In the genomic region with DNA sequence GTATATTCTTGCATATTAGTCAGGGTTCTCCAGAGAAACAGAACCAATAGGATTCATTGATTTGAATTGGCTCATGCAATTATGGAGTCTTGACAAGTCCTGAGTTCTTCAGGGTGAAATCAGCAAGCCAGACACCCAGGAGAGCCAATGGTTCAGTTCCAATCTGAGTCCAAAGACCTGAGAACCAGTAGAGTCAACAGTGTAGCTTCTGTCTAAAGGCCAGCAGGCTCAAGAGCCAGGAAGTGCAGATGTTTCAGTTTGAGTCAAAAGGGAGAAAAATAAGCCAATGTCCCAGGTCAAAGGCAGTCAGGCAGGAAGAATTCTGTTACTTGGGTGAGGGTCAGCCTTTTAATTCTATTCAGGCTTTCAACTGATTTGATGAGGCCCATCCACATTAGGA, we compare ENCODE assay signal across 17 cellular contexts. TPM values are rescaled to one million over a fixed set of nuclear protein-coding genes. Genes with fewer than 3 reads are reported as not detected.
DNase-seq lines count a peak whose midpoint lies in the region; ATAC-seq lines count a peak whose summit lies in the region.
"Had no signal": no experiment of that assay in that cellular context is flagged by ENCODE, and none has a peak within 500 bp of the region (broad histone marks: within the 10 kb centered on the region; RNA-seq: fewer than 3 reads in every experiment).

No MANE protein-coding gene starts in this region.

- H3K27ac ChIP-seq in mesendoderm (ENCODE audit: low read depth, low read length), result no peak overlapping the region
- H3K27ac ChIP-seq: pancreas, transverse colon, VCaP had no signal

- no peak overlapping the region for H3K4me3 Mint-ChIP-seq in activated CD8-positive, alpha-beta memory T cell treated with anti-CD3 and anti-CD28 coated beads, Interleukin-2, amount 10 ng/mL, durations not matched to agents 7 days and 5 days
- H3K4me3 Mint-ChIP-seq: memory B cell had no signal

- H3K23ac ChIP-seq in mesendoderm (ENCODE audit: low read length), result no peak overlapping the region

- no peaks in the 10 kb centered on the region for H3K79me1 ChIP-seq in mesendoderm (ENCODE audit: low read length)

- H3K36me3 Mint-ChIP-seq in activated CD8-positive, alpha-beta memory T cell treated with anti-CD3 and anti-CD28 coated beads, Interleukin-2, amount 10 ng/mL, durations not matched to agents 7 days and 5 days, result peaks cover 10% of the 10 kb centered on the region

- H3K4me1 ChIP-seq in mesendoderm (ENCODE audit: control insufficient read depth, low read depth, low read length), result no peaks in the 10 kb centered on the region
- H3K4me1 ChIP-seq: pancreas, transverse colon had no signal

- in situ Hi-C loops in KBM-7 (cut with MboI; ENCODE audit: low pct_unique_long_range_greater_than_20kb, low sequenced_read_pairs), result no loop called here

- H3K27me3 ChIP-seq in mesendoderm (ENCODE audit: insufficient read depth, low read length, poor library complexity), result no peaks in the 10 kb centered on the region
- H3K27me3 ChIP-seq: pancreas, transverse colon had no signal

- no peak overlapping the region for H2BK15ac ChIP-seq in mesendoderm (replicated peaks; ENCODE audit: low read depth)

- H3K4me1 Mint-ChIP-seq in activated CD8-positive, alpha-beta memory T cell treated with anti-CD3 and anti-CD28 coated beads, Interleukin-2, amount 10 ng/mL, durations not matched to agents 7 days and 5 days, result peaks cover 4% of the 10 kb centered on the region
- H3K4me1 Mint-ChIP-seq: memory B cell had no signal

- no peak overlapping the region for H2AK5ac ChIP-seq in mesendoderm (ENCODE audit: low read length)

- H3K9ac ChIP-seq in mesendoderm (ENCODE audit: low read length), result no peak overlapping the region
- H3K9ac ChIP-seq: SK-N-SH had no signal

- H3K27ac Mint-ChIP-seq in activated CD8-positive, alpha-beta memory T cell treated with anti-CD3 and anti-CD28 coated beads, Interleukin-2, amount 10 ng/mL, durations not matched to agents 7 days and 5 days, result peak overlapping the region; percentile 0
- H3K27ac Mint-ChIP-seq: memory B cell had no signal

- no peak for DNase-seq in activated CD8-positive, alpha-beta memory T cell treated with anti-CD3 and anti-CD28 coated beads, Interleukin-2, amount 10 ng/mL, durations not matched to agents 7 days and 5 days
- DNase-seq in activated CD8-positive, alpha-beta memory T cell treated with anti-CD3 and anti-CD28 coated beads, Interleukin-2, amount 50 U/mL, for 48 hours, result no peak
- no peak for DNase-seq in NCI-H345 (lab: John Stamatoyannopoulos, UW)
- no peak for DNase-seq in activated CD4-positive, alpha-beta T cell treated with anti-CD3 and anti-CD28 coated beads for 48 hours
- DNase-seq in mesendoderm, result no peak
- no peak for DNase-seq in KBM-7
- DNase-seq: 8988T, GF-D8, GOT3, pancreas, SK-N-SH, transverse colon had no signal

- H4K8ac ChIP-seq in mesendoderm (ENCODE audit: low read depth, low read length), result no peak overlapping the region

- H3K56ac ChIP-seq in mesendoderm (ENCODE audit: low read length), result no peak overlapping the region

- H3K9me3 Mint-ChIP-seq in activated CD8-positive, alpha-beta memory T cell treated with anti-CD3 and anti-CD28 coated beads, Interleukin-2, amount 10 ng/mL, durations not matched to agents 7 days and 5 days (ENCODE audit: low read depth), result peaks cover 8% of the 10 kb centered on the region

- H2BK120ac ChIP-seq in mesendoderm (ENCODE audit: low read depth, low read length), result no peak overlapping the region

- no peak overlapping the region for H3K18ac ChIP-seq in mesendoderm (ENCODE audit: low read length)

- ATAC-seq in activated CD8-positive, alpha-beta memory T cell treated with anti-CD3 and anti-CD28 coated beads, Interleukin-2, amount 10 ng/mL, durations not matched to agents 7 days and 5 days, result no peak
- ATAC-seq in GM21529 (IDR thresholded peaks at IDR 0.05; ENCODE audit: unreplicated experiment) (peak; percentile 90), HG03139 (IDR thresholded peaks at IDR 0.05; ENCODE audit: unreplicated experiment) (peak; percentile 95)
- ATAC-seq: pancreas had no signal

- H3K4me2 ChIP-seq in mesendoderm (ENCODE audit: low read length), result no peak overlapping the region
- H3K4me2 ChIP-seq: SK-N-SH had no signal

- CTCF ChIA-PET in activated CD8-positive, alpha-beta memory T cell treated with anti-CD3 and anti-CD28 coated beads, Interleukin-2, amount 10 ng/mL, durations not matched to agents 7 days and 5 days (lab: Charles Lee), result no interaction called here

- no peak overlapping the region for H2BK5ac ChIP-seq in mesendoderm (ENCODE audit: low read length)

- H3K27me3 Mint-ChIP-seq in activated CD8-positive, alpha-beta memory T cell treated with anti-CD3 and anti-CD28 coated beads, Interleukin-2, amount 10 ng/mL, durations not matched to agents 7 days and 5 days, result no peaks in the 10 kb centered on the region
- H3K27me3 Mint-ChIP-seq: memory B cell had no signal

- H3K4ac ChIP-seq in mesendoderm (ENCODE audit: low read depth, low read length), result no peak overlapping the region

- H3K36me3 ChIP-seq in mesendoderm (ENCODE audit: control insufficient read depth, insufficient read depth, low read length), result no peaks in the 10 kb centered on the region
- H3K36me3 ChIP-seq: pancreas, transverse colon had no signal

- no peak overlapping the region for H4K5ac ChIP-seq in mesendoderm (ENCODE audit: low read length)

- H3K4me3 ChIP-seq in mesendoderm (ENCODE audit: low read length), result no peak overlapping the region
- H3K4me3 ChIP-seq: pancreas, transverse colon had no signal

- H3K79me2 ChIP-seq in mesendoderm (ENCODE audit: control insufficient read depth, insufficient read depth, low read length), result no peaks in the 10 kb centered on the region

RNA-seq across cellular contexts. Expression of a gene that starts 37.8 kb away (rescaled TPM):
- not detected for total RNA-seq in activated CD8-positive, alpha-beta memory T cell treated with anti-CD3 and anti-CD28 coated beads, Interleukin-2, amount 10 ng/mL, durations not matched to agents 7 days and 5 days
- polyA plus RNA-seq in mesendoderm (2013, experiment 1 of 2), result 0.17 TPM
- 0.14 TPM for polyA plus RNA-seq in mesendoderm (2013, experiment 2 of 2)
- total RNA-seq: M059J, pancreas, transverse colon had no signal
- polyA plus RNA-seq: pancreas, SK-N-SH had no signal

RNA-seq across cellular contexts. Expression of a gene that starts 46.6 kb away (rescaled TPM):
- 10 to 100 TPM; 22.3 to 26.3 TPM for total RNA-seq in activated CD8-positive, alpha-beta memory T cell treated with anti-CD3 and anti-CD28 coated beads, Interleukin-2, amount 10 ng/mL, durations not matched to agents 7 days and 5 days
- polyA plus RNA-seq in mesendoderm (2013, experiment 1 of 2), result 12.4 TPM
- 12.5 TPM for polyA plus RNA-seq in mesendoderm (2013, experiment 2 of 2)

RNA-seq across cellular contexts. Expression of a gene that starts 47.0 kb away (rescaled TPM):
- total RNA-seq in activated CD8-positive, alpha-beta memory T cell treated with anti-CD3 and anti-CD28 coated beads, Interleukin-2, amount 10 ng/mL, durations not matched to agents 7 days and 5 days, result 10 to 100 TPM; 72.0 to 76.9 TPM
- 96.9 TPM for polyA plus RNA-seq in mesendoderm (2013, experiment 1 of 2)
- polyA plus RNA-seq in mesendoderm (2013, experiment 2 of 2), result 96.7 TPM
